ENCODE assay signal across 8 cellular contexts in the genomic region with DNA sequence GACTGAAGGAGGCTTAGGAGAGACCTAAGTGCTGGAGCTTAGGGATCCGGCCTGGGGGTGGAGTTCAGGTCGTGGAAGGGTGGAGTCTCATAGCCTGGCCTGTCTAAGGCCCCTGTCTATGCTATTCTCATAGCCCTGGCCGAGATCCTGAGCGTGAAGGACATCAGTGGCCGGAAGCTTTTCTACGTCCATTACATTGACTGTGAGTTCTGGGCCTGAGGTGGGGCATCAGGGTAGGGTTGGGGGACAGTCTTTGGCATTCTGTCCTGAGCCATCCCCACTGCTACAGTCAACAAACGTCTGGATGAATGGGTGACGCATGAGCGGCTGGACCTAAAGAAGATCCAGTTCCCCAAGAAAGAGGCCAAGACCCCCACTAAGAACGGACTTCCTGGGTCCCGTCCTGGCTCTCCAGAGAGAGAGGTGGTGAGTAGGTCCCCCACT. TPM values are rescaled to one million over a fixed set of nuclear protein-coding genes. Genes with fewer than 3 reads are reported as not detected.
A peak's percentile ranks its signal among the peaks of the same experiment; 100 is the strongest.
DNase-seq lines count a peak whose midpoint lies in the region; ATAC-seq and TF ChIP-seq lines count a peak whose summit lies in the region.

No MANE protein-coding gene starts in this region.

- H3K4me2 ChIP-seq in MM.1S (ENCODE audit: low read depth, low read length) = peak overlapping the region; percentile 81

- H3K9me3 ChIP-seq in CD4-positive, alpha-beta memory T cell (ENCODE audit: control insufficient read depth in 1 of 2, low read length in 2 of 2) = no peaks in the 10 kb centered on the region
- H3K9me3 ChIP-seq in MM.1S (replicated peaks; ENCODE audit: insufficient read depth, low read length) = no peaks in the 10 kb centered on the region
- no peaks in the 10 kb centered on the region for H3K9me3 ChIP-seq in neutrophil

- H3K9me2 ChIP-seq in MM.1S (replicated peaks; ENCODE audit: insufficient read depth, low read length) = no peaks in the 10 kb centered on the region

- no peaks in the 10 kb centered on the region for H4K20me1 ChIP-seq in MM.1S (ENCODE audit: insufficient read depth, low read length)

- peak overlapping the region; percentile 99 to 100 (median 99) for H3K27ac Mint-ChIP-seq in CD4-positive, alpha-beta memory T cell
- peak overlapping the region; percentile 99 to 100 for H3K27ac Mint-ChIP-seq in effector memory CD8-positive, alpha-beta T cell

- H3K27me3 Mint-ChIP-seq in CD4-positive, alpha-beta memory T cell = no peaks in the 10 kb centered on the region
- no peaks in the 10 kb centered on the region for H3K27me3 Mint-ChIP-seq in effector memory CD8-positive, alpha-beta T cell

- peak overlapping the region; percentile 63 to 98 for H3K4me3 ChIP-seq in CD4-positive, alpha-beta memory T cell (ENCODE audit: low read length in 2 of 2)
- H3K4me3 ChIP-seq in MM.1S (ENCODE audit: low read length) (peak overlapping the region; percentile 68), neutrophil (ENCODE audit: low read depth in 1 of 2, low read length in 1 of 2) (peak overlapping the region; percentile 99)

- POLR2A ChIA-PET in CD4-positive, alpha-beta memory T cell (lab: Charles Lee; ENCODE audit: partially characterized antibody) = interaction anchor here (0.9 to 3.1 kb wide), 23 partner anchors 8 to 632 kb away, joined by 3 to 36 read pairs (median 8); a partner anchor contains a TSS

- peak overlapping the region; percentile 95; the same call in 1 of the 2 replicates for H3K9ac ChIP-seq in MM.1S (ENCODE audit: low read length)

- H3K27ac ChIP-seq in CD4-positive, alpha-beta memory T cell (ENCODE audit: low read depth, low read length) = peak overlapping the region; percentile 98
- H3K27ac ChIP-seq in MM.1S (ENCODE audit: low read length) = peak overlapping the region; percentile 80; the same call in 1 of the 2 replicates
- H3K27ac ChIP-seq in neutrophil = peak overlapping the region; percentile 99

- H3K79me2 ChIP-seq in MM.1S (ENCODE audit: low read length) = peaks cover 44% of the 10 kb centered on the region

- H3K9me3 Mint-ChIP-seq in CD4-positive, alpha-beta memory T cell = peaks cover 0 to 2% (median 0%) of the 10 kb centered on the region in 8 donors
- no peaks in the 10 kb centered on the region for H3K9me3 Mint-ChIP-seq in effector memory CD8-positive, alpha-beta T cell

- H3F3A ChIP-seq in MM.1S (ENCODE audit: insufficient read depth, low read length) = peaks cover 3% of the 10 kb centered on the region

- peaks cover 19% of the 10 kb centered on the region for H3K4me1 ChIP-seq in CD4-positive, alpha-beta memory T cell (ENCODE audit: insufficient read depth, low read length)
- H3K4me1 ChIP-seq in MM.1S (ENCODE audit: low read length) (no peaks in the 10 kb centered on the region), neutrophil (ENCODE audit: control insufficient read depth in 1 of 2, insufficient read depth in 1 of 2, low read depth in 1 of 2, low read length in 1 of 2) (peaks cover 15% of the 10 kb centered on the region in 2 experiments)

- no peak for DNase-seq in CD4-positive, alpha-beta memory T cell
- DNase-seq in MM.1S (no peak), DMS153 treated with DMSO at 0.1 percent for 48 hours (lab: John Stamatoyannopoulos, UW; ENCODE audit: unreplicated experiment) (no peak), KBM-7 (no peak), AG20443 (ENCODE audit: low spot score) (no peak)
- no peak for DNase-seq in effector memory CD8-positive, alpha-beta T cell
- DNase-seq in effector CD4-positive, alpha-beta T cell = no peak

- intact Hi-C loops in CD4-positive, alpha-beta memory T cell (cut with micrococcal nuclease) = loop anchor here (1.0 to 5.0 kb wide), 7 partner anchors 8 to 277 kb away; a partner anchor contains a TSS

- peaks cover 44% of the 10 kb centered on the region for H3K36me3 ChIP-seq in CD4-positive, alpha-beta memory T cell (ENCODE audit: insufficient read depth, low read length)
- H3K36me3 ChIP-seq in MM.1S (replicated peaks; ENCODE audit: insufficient read depth, low read length) = peaks cover 19% of the 10 kb centered on the region; the same call in 1 of the 2 replicates
- peaks cover 54% of the 10 kb centered on the region for H3K36me3 ChIP-seq in neutrophil

- no peak for ATAC-seq in effector memory CD8-positive, alpha-beta T cell (replicated peaks)

- TF ChIP-seq CTCF in MM.1S (IDR thresholded peaks at IDR 0.05; ENCODE audit: low read length) (no peak), neutrophil (IDR thresholded peaks at IDR 0.05) (no peak)

- H3K4me1 Mint-ChIP-seq in CD4-positive, alpha-beta memory T cell = peaks cover 9 to 42% (median 27%) of the 10 kb centered on the region in 4 donors
- H3K4me1 Mint-ChIP-seq in effector memory CD8-positive, alpha-beta T cell (ENCODE audit: low read depth in 2 of 2) = peaks cover 18 to 30% of the 10 kb centered on the region in 2 donors

- peak overlapping the region; percentile 93 to 99 (median 96) for H3K4me3 Mint-ChIP-seq in CD4-positive, alpha-beta memory T cell
- peak overlapping the region; percentile 91 to 94 for H3K4me3 Mint-ChIP-seq in effector memory CD8-positive, alpha-beta T cell

- CTCF ChIA-PET in CD4-positive, alpha-beta memory T cell (lab: Charles Lee; ENCODE audit: partially characterized antibody) = interaction anchor here (1.3 to 3.2 kb wide), 15 partner anchors 9 to 383 kb away, joined by 3 to 53 read pairs (median 10); a partner anchor contains a TSS

- in situ Hi-C loops in KBM-7 (cut with MboI; ENCODE audit: low pct_unique_long_range_greater_than_20kb, low sequenced_read_pairs) = no loop called here

- peaks cover 20 to 47% of the 10 kb centered on the region in 2 donors for H3K36me3 Mint-ChIP-seq in CD4-positive, alpha-beta memory T cell
- H3K36me3 Mint-ChIP-seq in effector memory CD8-positive, alpha-beta T cell (ENCODE audit: insufficient read depth) = peaks cover 57% of the 10 kb centered on the region

- no peak overlapping the region for H2AFZ ChIP-seq in MM.1S (ENCODE audit: low read length)

- H3K27me3 ChIP-seq in CD4-positive, alpha-beta memory T cell (ENCODE audit: insufficient read depth, low read length) = no peaks in the 10 kb centered on the region
- H3K27me3 ChIP-seq in MM.1S (replicated peaks; ENCODE audit: insufficient read depth, low read length) = no peaks in the 10 kb centered on the region
- H3K27me3 ChIP-seq in neutrophil = no peaks in the 10 kb centered on the region

RNA-seq across cellular contexts. Expression of a gene that starts 0.6 kb away (rescaled TPM):
- total RNA-seq in CD4-positive, alpha-beta memory T cell = 100 to 1,000 TPM in 1 of 2 experiments, 10 to 100 TPM in 1; 93.5 to 106 TPM
- polyA plus RNA-seq in CD4-positive, alpha-beta memory T cell = 10 to 100 TPM; 45.4 to 61.5 TPM

RNA-seq across cellular contexts. Expression of a gene that starts 7.9 kb away (rescaled TPM):
- total RNA-seq in CD4-positive, alpha-beta memory T cell = 10 to 100 TPM; 69.1 to 69.7 TPM
- 10 to 100 TPM; 61.4 to 74.2 TPM for polyA plus RNA-seq in CD4-positive, alpha-beta memory T cell

RNA-seq across cellular contexts. Expression of a gene that starts 49.9 kb away (rescaled TPM):
- 100 to 1,000 TPM; 170 to 173 TPM for total RNA-seq in CD4-positive, alpha-beta memory T cell
- polyA plus RNA-seq in CD4-positive, alpha-beta memory T cell = 10 to 100 TPM; 36.5 to 74.7 TPM
